ENCODE assay signal across 8 cellular contexts in genomic region chr22:36856121-36856791, GRCh38. TPM values are rescaled to one million over a fixed set of nuclear protein-coding genes. Genes with fewer than 3 reads are reported as not detected.
DNase-seq lines count a peak whose midpoint lies in the region; ATAC-seq and TF ChIP-seq lines count a peak whose summit lies in the region.

No MANE protein-coding gene starts in this region.

- 6 to 9% methylated on average over 30 of the region's 30 CpGs for WGBS in lung, 2 donors

- no peak overlapping the region for H3K4me3 ChIP-seq in HL-60 (replicated peaks; ENCODE audit: insufficient read depth, low read length)
- no peak overlapping the region for H3K4me3 ChIP-seq in lung

- no peaks in the 10 kb centered on the region for H3K27me3 ChIP-seq in HL-60 (ENCODE audit: insufficient read depth, poor library complexity, severe bottlenecking)
- H3K27me3 ChIP-seq in lung (ENCODE audit: control insufficient read depth, insufficient read depth) = no peaks in the 10 kb centered on the region

- ATAC-seq in lung (ENCODE audit: insufficient read depth, low FRiP score) (peak; percentile 86), HG03354 (IDR thresholded peaks at IDR 0.05; ENCODE audit: poor library complexity, severe bottlenecking, unreplicated experiment) (no peak)

- DNase-seq in DMS53 (lab: John Stamatoyannopoulos, UW) (peak; percentile 73), HL-60 (ENCODE audit: low read depth in 1 of 2, low spot score in 1 of 2) (peak in 1 of 2 experiments; percentile 91), NCI-H82 (lab: John Stamatoyannopoulos, UW) (peak; percentile 89), dermis blood vessel endothelial cell (peak; percentile 89), lung (ENCODE audit: low spot score) (peak; percentile 92)
- DNase-seq in activated CD4-positive, alpha-beta T cell treated with anti-CD3 and anti-CD28 coated beads, Interleukin-2, amount 50 U/mL, for 48 hours = peak; percentile 95 to 96
- peak; percentile 80 for DNase-seq in stimulated activated CD8-positive, alpha-beta memory T cell treated with anti-CD3 and anti-CD28 coated beads, Interleukin-12 subunit alpha, Interleukin-12 subunit beta, amount 100 ng/mL, for 24 hours (ENCODE audit: extremely low read depth)

- no peaks in the 10 kb centered on the region for H3K4me1 ChIP-seq in lung (ENCODE audit: control insufficient read depth in 2 of 2, insufficient read depth in 2 of 2, low read length in 2 of 2)

- H3K27ac ChIP-seq in HL-60 (replicated peaks) (no peak overlapping the region), lung (ENCODE audit: low read depth in 1 of 2, low read length in 1 of 2) (no peak overlapping the region)

- peak; percentile 94 for TF ChIP-seq CTCF in HL-60 (IDR thresholded peaks at IDR 0.05; ENCODE audit: insufficient read depth, low read length)
- TF ChIP-seq CTCF in lung (IDR thresholded peaks at IDR 0.05; ENCODE audit: control extremely low read depth, extremely low read depth) = peak; percentile 100

- no peaks in the 10 kb centered on the region for H3K9me3 ChIP-seq in lung (ENCODE audit: control insufficient read depth in 2 of 2, insufficient read depth in 1 of 2, low read length in 1 of 2)

- no peaks in the 10 kb centered on the region for H3K36me3 ChIP-seq in lung (ENCODE audit: control insufficient read depth in 2 of 2, insufficient read depth in 2 of 2, low read length in 2 of 2)

RNA-seq across cellular contexts. Expression of gene NCF4, which starts 4.5 kb away (rescaled TPM):
- 0.17 TPM in 1 of 2 replicates, not detected in the other for total RNA-seq in dermis blood vessel endothelial cell
- total RNA-seq in lung = 10 to 100 TPM; 14.1 to 41.5 TPM
- polyA plus RNA-seq in lung = 100 to 1,000 TPM in 1 of 2 donors, 10 to 100 TPM in 1; 38.5 to 113 TPM

RNA-seq across cellular contexts. Expression of gene PVALB, which starts 39.4 kb away (rescaled TPM):
- not detected in 2 replicates for total RNA-seq in dermis blood vessel endothelial cell
- total RNA-seq in lung = 1 to 10 TPM in 1 of 2 donors, not detected in 1; 2.4 TPM
- polyA plus RNA-seq in lung = 1 to 10 TPM in 1 of 2 donors, under 1 TPM in 1; 0.73 to 3.0 TPM

RNA-seq across cellular contexts. Expression of gene CSF2RB, which starts 57.2 kb away (rescaled TPM):
- total RNA-seq in dermis blood vessel endothelial cell (7.1 and 9.2 TPM in 2 replicates), lung (10 to 100 TPM; 14.3 to 26.8 TPM)
- 10 to 100 TPM in 1 of 2 donors, 1 to 10 TPM in 1; 6.6 to 72.8 TPM for polyA plus RNA-seq in lung

Comparison
In these comparisons a context has a peak if more than half of its experiments do, and no peak if none do; other contexts are left out.
1. RNA of gene NCF4, which starts 4.5 kb away (total RNA-seq): 14.1 to 41.5 TPM in lung; 0.17 TPM in dermis blood vessel endothelial cell; every median in the first group is over 10 times any median in the second.